ENCODE assay signal across 8 cellular contexts in genomic region chr17:42459256-42459982, GRCh38. TPM values are rescaled to one million over a fixed set of nuclear protein-coding genes. Genes with fewer than 3 reads are reported as not detected.
DNase-seq lines count a peak whose midpoint lies in the region; ATAC-seq and TF ChIP-seq lines count a peak whose summit lies in the region.

No MANE protein-coding gene starts in this region.

- no peak overlapping the region for H3K27ac ChIP-seq in GM23338 (ENCODE audit: low read depth)

- TF ChIP-seq CTCF in GM23338 (conservative IDR thresholded peaks at IDR 0.05; ENCODE audit: low read depth in 2 of 2) (peak; percentile 47 to 55), astrocyte of the cerebellum (IDR thresholded peaks at IDR 0.05; ENCODE audit: low read depth, low read length, missing control alignments) (peak; percentile 50)

- peaks cover 36% of the 10 kb centered on the region for H3K4me1 Mint-ChIP-seq in GM23338

- no peaks in the 10 kb centered on the region for H3K9me3 Mint-ChIP-seq in GM23338

- H3K27me3 ChIP-seq in GM23338 (ENCODE audit: insufficient read depth) (no peaks in the 10 kb centered on the region), NT2/D1 (ENCODE audit: insufficient read depth, insufficient read length) (no peaks in the 10 kb centered on the region)

- in situ Hi-C loops in astrocyte of the cerebellum (cut with HindIII; ENCODE audit: low sequenced_read_pairs), result no loop called here

- H2AFZ ChIP-seq in GM23338, result peak overlapping the region; percentile 86

- H3K4me2 ChIP-seq in GM23338, result peak overlapping the region; percentile 80

- peak overlapping the region; percentile 90 for H3K9ac ChIP-seq in NT2/D1 (ENCODE audit: insufficient read length, low read depth)

- H3K27me3 Mint-ChIP-seq in GM23338 (ENCODE audit: insufficient read depth, low read depth, poor library complexity), result peaks cover 6% of the 10 kb centered on the region

- H3F3A ChIP-seq in GM23338 (replicated peaks; ENCODE audit: low read depth), result peaks cover 8% of the 10 kb centered on the region; the same call in 1 of the 2 replicates

- H3K79me2 ChIP-seq in GM23338 (replicated peaks; ENCODE audit: insufficient read depth), result peaks cover 28% of the 10 kb centered on the region

- DNase-seq in AG20443 (ENCODE audit: low spot score), result peak; percentile 39
- peak; percentile 71 for DNase-seq in GM23338 (ENCODE audit: low spot score)
- no peak for DNase-seq in NT2/D1 (ENCODE audit: low read depth, low spot score)
- no peak for DNase-seq in astrocyte of the cerebellum (ENCODE audit: low read depth)
- DNase-seq in hepatic stellate cell (ENCODE audit: low spot score), result peak; percentile 50
- DNase-seq in pons (ENCODE audit: low spot score), result peak; percentile 82
- DNase-seq in 8988T, result no peak

- ATAC-seq in GM23338, result peak; percentile 69
- no peak for ATAC-seq in HG03045 (IDR thresholded peaks at IDR 0.05; ENCODE audit: unreplicated experiment)

- H3K4me3 ChIP-seq in GM23338, result peak overlapping the region; percentile 71
- H3K4me3 ChIP-seq in NT2/D1 (ENCODE audit: insufficient read length, low read depth), result peak overlapping the region; percentile 84
- H3K4me3 ChIP-seq in astrocyte of the cerebellum (ENCODE audit: low read depth, low read length), result peak overlapping the region; percentile 57

- no peaks in the 10 kb centered on the region for H3K9me2 ChIP-seq in GM23338 (ENCODE audit: insufficient read depth)

- no peaks in the 10 kb centered on the region for H3K9me3 ChIP-seq in NT2/D1 (ENCODE audit: insufficient read depth, low read length)

- peaks cover 29% of the 10 kb centered on the region for H3K4me1 ChIP-seq in GM23338 (ENCODE audit: insufficient read depth)
- no peaks in the 10 kb centered on the region for H3K4me1 ChIP-seq in NT2/D1 (ENCODE audit: insufficient read depth, insufficient read length)

- peak overlapping the region; percentile 95 for H3K27ac Mint-ChIP-seq in GM23338

- H3K36me3 ChIP-seq in GM23338 (ENCODE audit: insufficient read depth) (peaks cover 9% of the 10 kb centered on the region; the same call in 1 of the 2 replicates), NT2/D1 (ENCODE audit: insufficient read depth, insufficient read length, low read length) (peaks cover 26% of the 10 kb centered on the region)

- peaks cover 16% of the 10 kb centered on the region; the same call in 2 of the 3 replicates for H3K36me3 Mint-ChIP-seq in GM23338 (ENCODE audit: low read depth)

- peaks cover 20% of the 10 kb centered on the region for H4K20me1 ChIP-seq in GM23338 (replicated peaks; ENCODE audit: insufficient read depth)

- peak overlapping the region; percentile 91 for H3K4me3 Mint-ChIP-seq in GM23338

TF ChIP-seq in GM23338, 12 proteins besides CTCF, POLR2A, EP300 and RAD21 (continues in another document):
- TF ChIP-seq EZH2phosphoT487 (IDR thresholded peaks at IDR 0.05; ENCODE audit: unreplicated experiment) (no peak), JUNB (IDR thresholded peaks at IDR 0.05; ENCODE audit: unreplicated experiment) (no peak), CREB1 (CRISPR knock-in tag; IDR thresholded peaks at IDR 0.05; ENCODE audit: low read depth) (no peak), ZNF331 (CRISPR knock-in tag; IDR thresholded peaks at IDR 0.05; ENCODE audit: low read depth) (no peak), ZNF114 (CRISPR knock-in tag; IDR thresholded peaks at IDR 0.05) (no peak), POLR2AphosphoS5 (IDR thresholded peaks at IDR 0.05; ENCODE audit: low read depth) (no peak), ETS1 (IDR thresholded peaks at IDR 0.05) (no peak), NANOG (IDR thresholded peaks at IDR 0.05; ENCODE audit: borderline replicate concordance) (no peak)
- TF ChIP-seq, protein P1, sequence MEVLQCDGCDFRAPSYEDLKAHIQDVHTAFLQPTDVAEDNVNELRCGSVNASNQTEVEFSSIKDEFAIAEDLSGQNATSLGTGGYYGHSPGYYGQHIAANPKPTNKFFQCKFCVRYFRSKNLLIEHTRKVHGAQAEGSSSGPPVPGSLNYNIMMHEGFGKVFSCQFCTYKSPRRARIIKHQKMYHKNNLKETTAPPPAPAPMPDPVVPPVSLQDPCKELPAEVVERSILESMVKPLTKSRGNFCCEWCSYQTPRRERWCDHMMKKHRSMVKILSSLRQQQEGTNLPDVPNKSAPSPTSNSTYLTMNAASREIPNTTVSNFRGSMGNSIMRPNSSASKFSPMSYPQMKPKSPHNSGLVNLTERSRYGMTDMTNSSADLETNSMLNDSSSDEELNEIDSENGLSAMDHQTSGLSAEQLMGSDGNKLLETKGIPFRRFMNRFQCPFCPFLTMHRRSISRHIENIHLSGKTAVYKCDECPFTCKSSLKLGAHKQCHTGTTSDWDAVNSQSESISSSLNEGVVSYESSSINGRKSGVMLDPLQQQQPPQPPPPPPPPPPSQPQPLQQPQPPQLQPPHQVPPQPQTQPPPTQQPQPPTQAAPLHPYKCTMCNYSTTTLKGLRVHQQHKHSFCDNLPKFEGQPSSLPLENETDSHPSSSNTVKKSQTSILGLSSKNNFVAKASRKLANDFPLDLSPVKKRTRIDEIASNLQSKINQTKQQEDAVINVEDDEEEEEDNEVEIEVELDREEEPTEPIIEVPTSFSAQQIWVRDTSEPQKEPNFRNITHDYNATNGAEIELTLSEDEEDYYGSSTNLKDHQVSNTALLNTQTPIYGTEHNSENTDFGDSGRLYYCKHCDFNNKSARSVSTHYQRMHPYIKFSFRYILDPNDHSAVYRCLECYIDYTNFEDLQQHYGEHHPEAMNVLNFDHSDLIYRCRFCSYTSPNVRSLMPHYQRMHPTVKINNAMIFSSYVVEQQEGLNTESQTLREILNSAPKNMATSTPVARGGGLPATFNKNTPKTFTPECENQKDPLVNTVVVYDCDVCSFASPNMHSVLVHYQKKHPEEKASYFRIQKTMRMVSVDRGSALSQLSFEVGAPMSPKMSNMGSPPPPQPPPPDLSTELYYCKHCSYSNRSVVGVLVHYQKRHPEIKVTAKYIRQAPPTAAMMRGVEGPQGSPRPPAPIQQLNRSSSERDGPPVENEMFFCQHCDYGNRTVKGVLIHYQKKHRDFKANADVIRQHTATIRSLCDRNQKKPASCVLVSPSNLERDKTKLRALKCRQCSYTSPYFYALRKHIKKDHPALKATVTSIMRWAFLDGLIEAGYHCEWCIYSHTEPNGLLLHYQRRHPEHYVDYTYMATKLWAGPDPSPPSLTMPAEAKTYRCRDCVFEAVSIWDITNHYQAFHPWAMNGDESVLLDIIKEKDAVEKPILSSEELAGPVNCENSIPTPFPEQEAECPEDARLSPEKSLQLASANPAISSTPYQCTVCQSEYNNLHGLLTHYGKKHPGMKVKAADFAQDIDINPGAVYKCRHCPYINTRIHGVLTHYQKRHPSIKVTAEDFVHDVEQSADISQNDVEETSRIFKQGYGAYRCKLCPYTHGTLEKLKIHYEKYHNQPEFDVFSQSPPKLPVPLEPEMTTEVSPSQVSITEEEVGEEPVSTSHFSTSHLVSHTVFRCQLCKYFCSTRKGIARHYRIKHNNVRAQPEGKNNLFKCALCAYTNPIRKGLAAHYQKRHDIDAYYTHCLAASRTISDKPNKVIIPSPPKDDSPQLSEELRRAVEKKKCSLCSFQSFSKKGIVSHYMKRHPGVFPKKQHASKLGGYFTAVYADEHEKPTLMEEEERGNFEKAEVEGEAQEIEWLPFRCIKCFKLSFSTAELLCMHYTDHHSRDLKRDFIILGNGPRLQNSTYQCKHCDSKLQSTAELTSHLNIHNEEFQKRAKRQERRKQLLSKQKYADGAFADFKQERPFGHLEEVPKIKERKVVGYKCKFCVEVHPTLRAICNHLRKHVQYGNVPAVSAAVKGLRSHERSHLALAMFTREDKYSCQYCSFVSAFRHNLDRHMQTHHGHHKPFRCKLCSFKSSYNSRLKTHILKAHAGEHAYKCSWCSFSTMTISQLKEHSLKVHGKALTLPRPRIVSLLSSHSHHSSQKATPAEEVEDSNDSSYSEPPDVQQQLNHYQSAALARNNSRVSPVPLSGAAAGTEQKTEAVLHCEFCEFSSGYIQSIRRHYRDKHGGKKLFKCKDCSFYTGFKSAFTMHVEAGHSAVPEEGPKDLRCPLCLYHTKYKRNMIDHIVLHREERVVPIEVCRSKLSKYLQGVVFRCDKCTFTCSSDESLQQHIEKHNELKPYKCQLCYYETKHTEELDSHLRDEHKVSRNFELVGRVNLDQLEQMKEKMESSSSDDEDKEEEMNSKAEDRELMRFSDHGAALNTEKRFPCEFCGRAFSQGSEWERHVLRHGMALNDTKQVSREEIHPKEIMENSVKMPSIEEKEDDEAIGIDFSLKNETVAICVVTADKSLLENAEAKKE (CRISPR knock-in tag; IDR thresholded peaks at IDR 0.05), result no peak

RNA-seq across cellular contexts. Expression of gene ATP6V0A1, which starts 0.7 kb away (rescaled TPM):
- total RNA-seq in GM23338 (2014; rRNA removed; shearing (Covaris generic)), result 42.3 and 42.8 TPM in 2 replicates
- 23.9 and 25.8 TPM in 2 replicates for polyA plus RNA-seq in GM23338 (2016; fragmentation: Nextera tagmentation; extraction: Ambion mirVana)

RNA-seq across cellular contexts. Expression of gene CAVIN1, which starts 36.4 kb away (rescaled TPM):
- 33.3 and 35.7 TPM in 2 replicates for total RNA-seq in GM23338 (2014; rRNA removed; shearing (Covaris generic))
- 18.1 and 20.0 TPM in 2 replicates for polyA plus RNA-seq in GM23338 (2016; fragmentation: Nextera tagmentation; extraction: Ambion mirVana)

Comparison
In these comparisons a context has a peak if more than half of its experiments do, and no peak if none do; other contexts are left out.
1. DNase-seq: peak in AG20443 (single experiment), GM23338 (single experiment), hepatic stellate cell (single experiment) and pons (single experiment); none in NT2/D1 (single experiment), astrocyte of the cerebellum (single experiment) and 8988T (single experiment).
2. Peak in every context shown above with its lines, with median percentiles within 50 percentile points of each other: H3K4me3 ChIP-seq.